In the genomic region with DNA sequence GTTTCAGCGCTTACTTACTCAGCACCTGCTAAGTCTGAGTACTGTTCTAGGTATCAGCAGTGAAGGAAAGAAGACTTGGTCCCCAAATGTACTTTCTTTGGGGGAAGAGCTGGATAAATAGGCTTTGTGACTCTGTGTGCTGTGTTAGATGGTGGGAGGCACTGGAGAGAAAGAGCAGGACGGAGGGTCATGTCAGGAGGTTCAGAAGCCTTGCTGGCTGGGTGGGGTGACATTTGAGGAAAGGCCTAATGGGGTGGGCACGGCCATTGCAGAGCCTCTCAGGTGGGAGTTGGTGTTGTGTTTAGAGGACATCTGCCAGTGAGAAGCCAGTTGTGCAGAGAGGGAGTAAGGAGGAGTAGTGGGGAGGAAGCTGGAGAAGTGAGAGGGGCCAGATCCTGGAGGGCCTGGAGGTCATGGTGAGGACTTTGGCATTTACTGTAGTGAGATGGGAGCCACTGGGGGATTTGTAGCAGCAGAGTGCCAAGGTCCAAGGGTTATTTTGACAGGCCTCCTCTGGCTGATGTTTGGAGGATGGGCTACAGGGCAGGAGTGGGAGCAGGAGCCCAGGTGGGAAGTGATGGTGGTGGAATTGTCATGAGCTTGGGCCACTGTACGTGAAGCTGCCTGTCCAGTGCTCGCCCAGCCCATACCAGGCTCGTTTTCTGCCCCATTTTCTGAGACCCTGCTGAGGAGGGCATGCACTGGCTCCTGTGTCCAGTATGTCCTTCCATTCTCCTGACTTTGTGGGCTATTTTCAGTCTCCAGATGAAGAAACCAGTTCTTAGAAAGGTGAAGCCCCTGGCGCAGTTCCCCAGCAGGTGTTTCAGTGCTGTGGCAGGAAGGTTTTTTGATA, we compare ENCODE assay signal across 7 cellular contexts. TPM values are rescaled to one million over a fixed set of nuclear protein-coding genes. Genes with fewer than 3 reads are reported as not detected.
DNase-seq lines count a peak whose midpoint lies in the region; ATAC-seq and TF ChIP-seq lines count a peak whose summit lies in the region.

No MANE protein-coding gene starts in this region.

- H2BK15ac ChIP-seq in H9 (ENCODE audit: low read depth, low read length) = no peak overlapping the region

- no peak overlapping the region for H3K4ac ChIP-seq in H9 (ENCODE audit: low read depth, low read length)

- H2AFZ ChIP-seq in H9 (ENCODE audit: low read length) (no peak overlapping the region), smooth muscle cell (ENCODE audit: low read depth) (no peak overlapping the region), MM.1S (ENCODE audit: low read length) (no peak overlapping the region)

- no peaks in the 10 kb centered on the region for H3K9me3 Mint-ChIP-seq in H9
- no peaks in the 10 kb centered on the region for H3K9me3 Mint-ChIP-seq in activated CD4-positive, alpha-beta memory T cell treated with anti-CD3 and anti-CD28 coated beads, Interleukin-2, amount 10 ng/mL, durations not matched to agents 7 days and 5 days

- H3K27ac ChIP-seq in H9 (ENCODE audit: insufficient read length, low read depth, low read length) (no peak overlapping the region), smooth muscle cell (ENCODE audit: low read depth) (peak overlapping the region; percentile 100), MM.1S (ENCODE audit: low read length) (no peak overlapping the region)

- no peak overlapping the region for H2AK5ac ChIP-seq in H9 (ENCODE audit: insufficient read length, low read length)

- TF ChIP-seq CTCF in H9 (conservative IDR thresholded peaks at IDR 0.05) (no peak), smooth muscle cell (IDR thresholded peaks at IDR 0.05; ENCODE audit: borderline replicate concordance, insufficient read depth, poor library complexity, severe bottlenecking) (no peak), MM.1S (IDR thresholded peaks at IDR 0.05; ENCODE audit: low read length) (no peak)

- peaks cover 2% of the 10 kb centered on the region for H4K20me1 ChIP-seq in H9 (ENCODE audit: control insufficient read depth, insufficient read depth, insufficient read length)
- H4K20me1 ChIP-seq in smooth muscle cell (ENCODE audit: low read depth) = peaks cover 27% of the 10 kb centered on the region
- no peaks in the 10 kb centered on the region for H4K20me1 ChIP-seq in MM.1S (ENCODE audit: insufficient read depth, low read length)

- H3K9ac ChIP-seq in H9 (ENCODE audit: extremely low read depth, insufficient read length, low read length) (no peak overlapping the region), smooth muscle cell (ENCODE audit: low read depth) (peak overlapping the region; percentile 53), MM.1S (ENCODE audit: low read length) (no peak overlapping the region)

- H4K5ac ChIP-seq in H9 (ENCODE audit: insufficient read length, low read depth, low read length) = no peak overlapping the region

- H3K23ac ChIP-seq in H9 (ENCODE audit: insufficient read length, low read depth, low read length) = no peak overlapping the region

- H3K4me1 ChIP-seq in H9 (ENCODE audit: insufficient read depth, low read length) (0 out of 2 replicates have a peak, but pooled peaks cover 4% of the 10 kb centered on the region), smooth muscle cell (ENCODE audit: low read depth) (peaks cover 21% of the 10 kb centered on the region), MM.1S (ENCODE audit: low read length) (peaks cover 13% of the 10 kb centered on the region)

- peaks cover 6% of the 10 kb centered on the region; the same call in 1 of the 2 replicates for H3K79me2 ChIP-seq in H9 (ENCODE audit: insufficient read depth, low read length)
- peaks cover 44% of the 10 kb centered on the region for H3K79me2 ChIP-seq in smooth muscle cell (ENCODE audit: low read depth)
- H3K79me2 ChIP-seq in MM.1S (ENCODE audit: low read length) = peaks cover 58% of the 10 kb centered on the region

- ATAC-seq in GM19455 (IDR thresholded peaks at IDR 0.05; ENCODE audit: unreplicated experiment) = no peak

- H4K91ac ChIP-seq in H9 (ENCODE audit: insufficient read length, low read depth, low read length) = no peak overlapping the region

- peaks cover 6% of the 10 kb centered on the region for H3F3A ChIP-seq in smooth muscle cell (ENCODE audit: low read depth)
- H3F3A ChIP-seq in MM.1S (ENCODE audit: insufficient read depth, low read length) = no peaks in the 10 kb centered on the region

- H3K27ac Mint-ChIP-seq in H9 = peak overlapping the region in 2 of 3 experiments; percentile 23 to 89; a peak in 4 of 7 replicates
- H3K27ac Mint-ChIP-seq in activated CD4-positive, alpha-beta memory T cell treated with anti-CD3 and anti-CD28 coated beads, Interleukin-2, amount 10 ng/mL, durations not matched to agents 7 days and 5 days = peak overlapping the region; percentile 57

- peak; percentile 14 for DNase-seq in H9
- DNase-seq in activated CD4-positive, alpha-beta memory T cell treated with anti-CD3 and anti-CD28 coated beads, Interleukin-2, amount 10 ng/mL, durations not matched to agents 7 days and 5 days = peak; percentile 12
- peak; percentile 31 for DNase-seq in islet precursor cell
- DNase-seq in smooth muscle cell (lab: John Stamatoyannopoulos, UW; ENCODE audit: unreplicated experiment) = no peak
- DNase-seq in MM.1S = no peak
- no peak for DNase-seq in activated CD4-positive, alpha-beta T cell treated with anti-CD3 and anti-CD28 coated beads, Interleukin-2, amount 50 U/mL, for 1 hour

- peaks cover 13 to 21% (median 17%) of the 10 kb centered on the region in 3 experiments; a peak in 6 of 7 replicates for H3K36me3 Mint-ChIP-seq in H9 (ENCODE audit: insufficient read depth in 1 of 3, low read depth in 3 of 3)
- peaks cover 27% of the 10 kb centered on the region for H3K36me3 Mint-ChIP-seq in activated CD4-positive, alpha-beta memory T cell treated with anti-CD3 and anti-CD28 coated beads, Interleukin-2, amount 10 ng/mL, durations not matched to agents 7 days and 5 days (ENCODE audit: low read depth)

- CTCF ChIA-PET in activated CD4-positive, alpha-beta memory T cell treated with anti-CD3 and anti-CD28 coated beads, Interleukin-2, amount 10 ng/mL, durations not matched to agents 7 days and 5 days (lab: Charles Lee) = interaction anchor here (0.6 to 2.8 kb wide), 7 partner anchors 13 to 509 kb away, joined by 3 to 9 read pairs (median 3); no protein-coding TSS in a partner anchor

- no peak overlapping the region for H4K8ac ChIP-seq in H9 (replicated peaks; ENCODE audit: insufficient read length, low read depth, low read length)

- no CpG with 5 or more reads among the region's 7 CpGs for WGBS in H9 (ENCODE audit: extremely low coverage, insufficient read length, low lambda C conversion rate)
- WGBS in smooth muscle cell (ENCODE audit: low lambda C conversion rate) = 92% methylated on average over 7 of the region's 7 CpGs

- H3K9me3 ChIP-seq in H9 (ENCODE audit: control insufficient read depth, low read depth, low read length) = no peaks in the 10 kb centered on the region
- no peaks in the 10 kb centered on the region for H3K9me3 ChIP-seq in smooth muscle cell (replicated peaks; ENCODE audit: low read depth)
- H3K9me3 ChIP-seq in MM.1S (replicated peaks; ENCODE audit: insufficient read depth, low read length) = no peaks in the 10 kb centered on the region

- no peak overlapping the region for H2BK5ac ChIP-seq in H9 (ENCODE audit: insufficient read length, low read length)

- POLR2A ChIA-PET in activated CD4-positive, alpha-beta memory T cell treated with anti-CD3 and anti-CD28 coated beads, Interleukin-2, amount 10 ng/mL, durations not matched to agents 7 days and 5 days (lab: Charles Lee) = interaction anchor here (1.0 to 4.3 kb wide), 8 partner anchors 27 to 1030 kb away, joined by 3 to 47 read pairs (median 4); partner anchors contain the start of genes FKBP1A and NSFL1C

- no peak overlapping the region for H2BK12ac ChIP-seq in H9 (ENCODE audit: insufficient read length, low read depth, low read length)

- 0 out of 5 replicates have a peak overlapping the region, but pooled peaks of 1 of the 2 experiments have one; percentile 9 for H3K4me3 Mint-ChIP-seq in H9
- no peak overlapping the region for H3K4me3 Mint-ChIP-seq in activated CD4-positive, alpha-beta memory T cell treated with anti-CD3 and anti-CD28 coated beads, Interleukin-2, amount 10 ng/mL, durations not matched to agents 7 days and 5 days

- H2BK20ac ChIP-seq in H9 (ENCODE audit: low read depth, low read length, poor library complexity, severe bottlenecking) = no peak overlapping the region

- no peak overlapping the region for H3K4me2 ChIP-seq in H9 (ENCODE audit: insufficient read depth, insufficient read length, low read length)
- peak overlapping the region; percentile 70 for H3K4me2 ChIP-seq in smooth muscle cell
- H3K4me2 ChIP-seq in MM.1S (ENCODE audit: low read depth, low read length) = no peak overlapping the region

- H3K79me1 ChIP-seq in H9 (ENCODE audit: insufficient read depth, low read depth, low read length, poor library complexity, severe bottlenecking) = peaks cover 15% of the 10 kb centered on the region

- peak overlapping the region; percentile 18 for H3K4me3 ChIP-seq in smooth muscle cell
- H3K4me3 ChIP-seq in MM.1S (ENCODE audit: low read length) = no peak overlapping the region

- H3K18ac ChIP-seq in H9 (ENCODE audit: insufficient read length, low read depth, low read length) = no peak overlapping the region

- peaks cover 9% of the 10 kb centered on the region for H3K23me2 ChIP-seq in H9 (ENCODE audit: insufficient read length, low read depth, low read length, poor library complexity, severe bottlenecking)

- H3K56ac ChIP-seq in H9 (ENCODE audit: insufficient read length, low read depth, low read length) = no peak overlapping the region

- no peak overlapping the region for H2BK120ac ChIP-seq in H9 (ENCODE audit: low read depth, low read length, poor library complexity, severe bottlenecking)

- H3K36me3 ChIP-seq in smooth muscle cell (ENCODE audit: low read depth) = no peaks in the 10 kb centered on the region
- no peaks in the 10 kb centered on the region for H3K36me3 ChIP-seq in MM.1S (replicated peaks; ENCODE audit: insufficient read depth, low read length)

- H3K27me3 Mint-ChIP-seq in H9 (ENCODE audit: low read depth) = no peaks in the 10 kb centered on the region
- H3K27me3 Mint-ChIP-seq in activated CD4-positive, alpha-beta memory T cell treated with anti-CD3 and anti-CD28 coated beads, Interleukin-2, amount 10 ng/mL, durations not matched to agents 7 days and 5 days = no peaks in the 10 kb centered on the region

- H3K27me3 ChIP-seq in H9 (ENCODE audit: insufficient read depth, low read length) (no peaks in the 10 kb centered on the region), smooth muscle cell (ENCODE audit: low read depth) (no peaks in the 10 kb centered on the region), MM.1S (replicated peaks; ENCODE audit: insufficient read depth, low read length) (no peaks in the 10 kb centered on the region)

- H3K4me1 Mint-ChIP-seq in H9 = peaks cover 4 to 11% of the 10 kb centered on the region in 2 experiments; a peak in 3 of 4 replicates
- H3K4me1 Mint-ChIP-seq in activated CD4-positive, alpha-beta memory T cell treated with anti-CD3 and anti-CD28 coated beads, Interleukin-2, amount 10 ng/mL, durations not matched to agents 7 days and 5 days = peaks cover 45% of the 10 kb centered on the region

- no peak overlapping the region; the same call in 1 of the 2 replicates for H3K14ac ChIP-seq in H9 (ENCODE audit: insufficient read depth, low read length)

- no peak overlapping the region for H3T11ph ChIP-seq in H9 (ENCODE audit: low read length)

- H3K9me2 ChIP-seq in MM.1S (replicated peaks; ENCODE audit: insufficient read depth, low read length) = no peaks in the 10 kb centered on the region

RNA-seq across cellular contexts. Expression of gene SDCBP2, which starts 0.9 kb away (rescaled TPM):
- total RNA-seq in H9 (2021) (1.9 and 3.1 TPM in 2 replicates), smooth muscle cell (2.9 and 3.6 TPM in 2 replicates)
- 1 to 10 TPM; 3.1 to 3.2 TPM for total RNA-seq in activated CD4-positive, alpha-beta memory T cell treated with anti-CD3 and anti-CD28 coated beads, Interleukin-2, amount 10 ng/mL, durations not matched to agents 7 days and 5 days
- polyA plus RNA-seq in smooth muscle cell = 2.6 and 4.7 TPM in 2 replicates

Comparison
In these comparisons a context has a peak if more than half of its experiments do, and no peak if none do; other contexts are left out.
1. DNase-seq: peak in H9 (single experiment), activated CD4-positive, alpha-beta memory T cell treated with anti-CD3 and anti-CD28 coated beads, Interleukin-2, amount 10 ng/mL, durations not matched to agents 7 days and 5 days (single experiment) and islet precursor cell (single experiment); none in smooth muscle cell (single experiment), MM.1S (single experiment) and activated CD4-positive, alpha-beta T cell treated with anti-CD3 and anti-CD28 coated beads, Interleukin-2, amount 50 U/mL, for 1 hour (single experiment).